1 cellular context compared by ENCODE assay signal in genomic region chr11:69216609-69217008, GRCh38.
TF ChIP-seq lines count a peak whose summit lies in the region.

No MANE protein-coding gene starts in this region.

TF ChIP-seq in IMR-90, 13 proteins besides CTCF, POLR2A, EP300 and RAD21 (continued from another document):
- TF ChIP-seq ELK1 (IDR thresholded peaks at IDR 0.05; ENCODE audit: borderline replicate concordance, low read depth, low read length) (no peak), USF2 (IDR thresholded peaks at IDR 0.05; ENCODE audit: low read depth, low read length) (no peak), RCOR1 (IDR thresholded peaks at IDR 0.05; ENCODE audit: insufficient replicate concordance, low read length) (no peak)
